8 cellular contexts compared by ENCODE assay signal in genomic region chr5:179698935-179699639, GRCh38. TPM values are rescaled to one million over a fixed set of nuclear protein-coding genes. Genes with fewer than 3 reads are reported as not detected.
DNase-seq lines count a peak whose midpoint lies in the region; ATAC-seq and TF ChIP-seq lines count a peak whose summit lies in the region.

Gene CANX (plus strand): TSS chr5:179698967. CDS start chr5:179705682, 6,715 bp downstream.

- no peaks in the 10 kb centered on the region for H3K27me3 Mint-ChIP-seq in Calu3 (ENCODE audit: unreplicated experiment)
- no peaks in the 10 kb centered on the region for H3K27me3 Mint-ChIP-seq in T-helper 2 cell treated with Interferon-gamma antibody and Interleukin-4, amounts not matched to agents 5 μg/mL and 100 μg/mL, for 36 hours (ENCODE audit: low read depth)

- BruUV-seq in Calu3 (replicated peaks; lab: Mats Ljungman, UMichigan) = no TSS peak
- BruUV-seq in HCT116 (replicated peaks; lab: Mats Ljungman, UMichigan) = no TSS peak

- H3K27ac ChIP-seq in HCT116 (ENCODE audit: low read depth, low read length) = peak within 1 kb of the TSS; percentile 98
- peak within 1 kb of the TSS; percentile 97 for H3K27ac ChIP-seq in neutrophil

- H3K27me3 ChIP-seq in HCT116 (ENCODE audit: insufficient read depth, low read length) (no peaks in the 10 kb centered on the region), neutrophil (no peaks in the 10 kb centered on the region)

- H3K4me3 ChIP-seq in HCT116 (replicated peaks in 1 of 2; ENCODE audit: low read depth in 1 of 2, low read length in 2 of 2) (peak within 1 kb of the TSS; percentile 83 to 87), fibroblast of the aortic adventitia (ENCODE audit: low read depth, low read length) (peak within 1 kb of the TSS; percentile 97), neutrophil (ENCODE audit: low read depth in 1 of 2, low read length in 1 of 2) (peak within 1 kb of the TSS; percentile 88)

- no peaks in the 10 kb centered on the region for H3K9me2 ChIP-seq in HCT116 (ENCODE audit: insufficient read depth)

- TF ChIP-seq CTCF in Calu3 (IDR thresholded peaks at IDR 0.05; ENCODE audit: unreplicated experiment) (no peak), HCT116 (IDR thresholded peaks at IDR 0.05 in 2 of 3, conservative IDR thresholded peaks at IDR 0.05 in 1 of 3; ENCODE audit: borderline replicate concordance in 1 of 3, insufficient read depth in 1 of 3, low read depth in 2 of 3, low read length in 2 of 3) (no peak), fibroblast of the aortic adventitia (IDR thresholded peaks at IDR 0.05; ENCODE audit: insufficient read depth, low read length) (no peak), neutrophil (IDR thresholded peaks at IDR 0.05) (no peak)

- TF ChIP-seq RAD21 in HCT116 (IDR thresholded peaks at IDR 0.05; ENCODE audit: low read depth) = no peak

- H3K36me3 Mint-ChIP-seq in Calu3 (ENCODE audit: insufficient read depth, unreplicated experiment) = peaks cover 69% of the 10 kb centered on the region
- peaks cover 27% of the 10 kb centered on the region for H3K36me3 Mint-ChIP-seq in T-helper 2 cell treated with Interferon-gamma antibody and Interleukin-4, amounts not matched to agents 5 μg/mL and 100 μg/mL, for 36 hours (ENCODE audit: low read depth)

- CTCF ChIA-PET in Calu3 (lab: Charles Lee) = no interaction called here
- CTCF ChIA-PET in HCT116 (lab: Charles Lee) = no interaction called here

- H3K4me1 ChIP-seq in HCT116 (ENCODE audit: control insufficient read depth in 1 of 2, insufficient read depth in 2 of 2, low read length in 2 of 2) (peaks cover 4 to 27% of the 10 kb centered on the region in 2 experiments; a peak in 3 of 4 replicates), neutrophil (ENCODE audit: control insufficient read depth in 1 of 2, insufficient read depth in 1 of 2, low read depth in 1 of 2, low read length in 1 of 2) (peaks cover 73 to 74% of the 10 kb centered on the region in 2 experiments)

- RAD21 ChIA-PET in HCT116 (lab: Charles Lee; ENCODE audit: low non-redundant PET in 1 of 2, low total read pairs in 2 of 2, uncharacterized antibody in 2 of 2, unreplicated experiment in 2 of 2) = no interaction called here

- peaks cover 41% of the 10 kb centered on the region for H3K4me1 Mint-ChIP-seq in Calu3 (ENCODE audit: low read depth, unreplicated experiment)
- H3K4me1 Mint-ChIP-seq in T-helper 2 cell treated with Interferon-gamma antibody and Interleukin-4, amounts not matched to agents 5 μg/mL and 100 μg/mL, for 36 hours (ENCODE audit: low read depth) = peaks cover 33% of the 10 kb centered on the region

- intact Hi-C loops in Calu3 (cut with micrococcal nuclease; ENCODE audit: unreplicated experiment) (loop anchor here (2.0 to 10.0 kb wide), 3 partner anchors 33 to 144 kb away; partner anchors contain the start of genes HNRNPH1, MAML1 and RUFY1), HCT116 (cut with micrococcal nuclease) (loop anchor here (1.0 to 2.0 kb wide), 3 partner anchors 21 to 76 kb away; partner anchors contain the start of gene HNRNPH1)

- peaks cover 53% of the 10 kb centered on the region for H3K79me2 ChIP-seq in HCT116 (ENCODE audit: insufficient read depth, low read length)

- peak within 1 kb of the TSS; percentile 100 for H3K9ac ChIP-seq in HCT116 (ENCODE audit: low read length)

- TF ChIP-seq POLR2A in HCT116 (IDR thresholded peaks at IDR 0.05; ENCODE audit: borderline replicate concordance, extremely low read depth, insufficient read depth, insufficient read length) = peak; percentile 51

- POLR2A ChIA-PET in HCT116 (lab: Charles Lee) = interaction anchor here (0.6 kb wide), 1 partner anchor 75 kb away, joined by 3 read pairs; the partner anchor contains the start of gene HNRNPH1

- no peaks in the 10 kb centered on the region for H3K9me3 ChIP-seq in HCT116 (ENCODE audit: control insufficient read depth in 1 of 2, insufficient read depth in 1 of 2, low read depth in 1 of 2, low read length in 2 of 2)
- no peaks in the 10 kb centered on the region for H3K9me3 ChIP-seq in neutrophil

- DNase-seq in Calu3 (no peak), HCT116 (ENCODE audit: low read depth, low spot score) (no peak), fibroblast of the aortic adventitia (ENCODE audit: low read depth) (no peak), GDM1 (lab: John Stamatoyannopoulos, UW) (no peak), NCI-H1105 treated with DMSO at 0.1 percent for 48 hours (lab: John Stamatoyannopoulos, UW) (no peak), NCI-H345 treated with DMSO at 0.1 percent for 48 hours (lab: John Stamatoyannopoulos, UW; ENCODE audit: unreplicated experiment) (no peak)
- no peak for DNase-seq in T-helper 2 cell treated with Interferon-gamma antibody and Interleukin-4, amounts not matched to agents 5 μg/mL and 100 μg/mL, for 36 hours (ENCODE audit: low spot score)

- H2AFZ ChIP-seq in HCT116 (ENCODE audit: low read depth, low read length, poor library complexity, severe bottlenecking) = no peak within 1 kb of the TSS

- no peaks in the 10 kb centered on the region for H3K9me3 Mint-ChIP-seq in Calu3 (ENCODE audit: low read depth, unreplicated experiment)
- no peaks in the 10 kb centered on the region for H3K9me3 Mint-ChIP-seq in T-helper 2 cell treated with Interferon-gamma antibody and Interleukin-4, amounts not matched to agents 5 μg/mL and 100 μg/mL, for 36 hours

- peaks cover 3% of the 10 kb centered on the region; the same call in 1 of the 2 replicates for H4K20me1 ChIP-seq in HCT116 (ENCODE audit: insufficient read depth)

- peaks cover 0 to 32% of the 10 kb centered on the region in 2 experiments; a peak in 1 of 4 replicates for H3K36me3 ChIP-seq in HCT116 (ENCODE audit: control insufficient read depth in 1 of 2, insufficient read depth in 2 of 2, low read length in 2 of 2)
- H3K36me3 ChIP-seq in neutrophil = no peaks in the 10 kb centered on the region

- ATAC-seq in HCT116 = peak; percentile 6

- peak within 1 kb of the TSS; percentile 86 for H3K4me2 ChIP-seq in HCT116 (ENCODE audit: low read length)

- peak within 1 kb of the TSS; percentile 98 for H3K4me3 Mint-ChIP-seq in Calu3 (ENCODE audit: low read depth, unreplicated experiment)
- H3K4me3 Mint-ChIP-seq in T-helper 2 cell treated with Interferon-gamma antibody and Interleukin-4, amounts not matched to agents 5 μg/mL and 100 μg/mL, for 36 hours = peak within 1 kb of the TSS; percentile 97

- H3K27ac Mint-ChIP-seq in Calu3 (ENCODE audit: unreplicated experiment) = peak within 1 kb of the TSS; percentile 99
- H3K27ac Mint-ChIP-seq in T-helper 2 cell treated with Interferon-gamma antibody and Interleukin-4, amounts not matched to agents 5 μg/mL and 100 μg/mL, for 36 hours = peak within 1 kb of the TSS; percentile 99

TF ChIP-seq in HCT116, 20 proteins besides CTCF, POLR2A, EP300 and RAD21 (continues in another document):
- TF ChIP-seq REST (IDR thresholded peaks at IDR 0.05; ENCODE audit: low read depth) = no peak
- no peak for TF ChIP-seq CBX3 (IDR thresholded peaks at IDR 0.05; ENCODE audit: low read depth)
- no peak for TF ChIP-seq EZH2phosphoT487 (IDR thresholded peaks at IDR 0.05; ENCODE audit: borderline replicate concordance)
- no peak for TF ChIP-seq SIN3A (IDR thresholded peaks at IDR 0.05; ENCODE audit: low read depth)
- peak; percentile 68 for TF ChIP-seq POLR2AphosphoS5 (IDR thresholded peaks at IDR 0.05; ENCODE audit: low read depth, low read length)
- TF ChIP-seq ATF3 (IDR thresholded peaks at IDR 0.05) = no peak
- TF ChIP-seq JUND (IDR thresholded peaks at IDR 0.05) = no peak
- TF ChIP-seq FOSL1 (IDR thresholded peaks at IDR 0.05; ENCODE audit: low read depth) = no peak

RNA-seq across cellular contexts. Expression of gene CANX, which starts in this region (rescaled TPM):
- total RNA-seq in Calu3 (2022) = 1,253 and 1,434 TPM in 2 replicates
- total RNA-seq in HCT116 (2021; ENCODE audit: unreplicated experiment) = 766 TPM
- polyA plus RNA-seq in HCT116 (2012) = 772 and 862 TPM in 2 replicates
- 645 and 1,866 TPM in 2 replicates for total RNA-seq in fibroblast of the aortic adventitia (ENCODE audit: low replicate concordance)
